ENCODE assay signal across 8 cellular contexts in the genomic region with DNA sequence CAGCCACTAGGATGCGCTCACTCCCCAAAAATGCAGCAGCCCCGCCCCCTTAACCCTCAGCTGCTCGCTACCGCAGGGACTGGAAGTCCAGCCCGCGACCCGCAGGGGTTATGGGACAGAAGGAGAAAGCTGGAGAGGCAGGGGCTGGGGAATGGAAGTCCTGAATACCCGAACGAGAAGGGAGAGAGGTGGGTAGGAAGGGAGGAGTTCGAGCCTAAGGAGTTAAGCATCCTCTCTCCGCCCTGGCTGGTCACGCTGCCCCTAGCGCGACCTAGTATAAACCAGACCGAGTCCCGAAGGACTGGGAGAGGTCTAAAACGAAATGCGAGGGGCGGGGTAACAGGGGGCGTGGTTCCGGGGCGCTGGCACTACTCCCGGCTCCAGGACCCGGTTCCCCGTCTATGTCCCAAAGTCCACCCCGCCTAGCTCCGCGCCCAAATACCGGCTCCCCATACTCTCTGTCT. TPM values are rescaled to one million over a fixed set of nuclear protein-coding genes. Genes with fewer than 3 reads are reported as not detected.
A peak's percentile ranks its signal among the peaks of the same experiment; 100 is the strongest.
DNase-seq lines count a peak whose midpoint lies in the region; TF ChIP-seq lines count a peak whose summit lies in the region.

No MANE protein-coding gene starts in this region.

- peaks cover 29% of the 10 kb centered on the region for H3K79me2 ChIP-seq in neural progenitor cell (ENCODE audit: low read depth)

- H3K36me3 ChIP-seq in neural progenitor cell, result peaks cover 5% of the 10 kb centered on the region
- H3K36me3 ChIP-seq in stomach, result peaks cover 46 to 74% (median 68%) of the 10 kb centered on the region in 4 donors

- peaks cover 49% of the 10 kb centered on the region for H3K4me1 Mint-ChIP-seq in neural progenitor cell

- peak overlapping the region; percentile 86 for H3K4me2 ChIP-seq in neural progenitor cell

- no peak for TF ChIP-seq POLR2A in stomach (IDR thresholded peaks at IDR 0.05)

- H3K27me3 ChIP-seq in neural progenitor cell (no peaks in the 10 kb centered on the region), stomach (no peaks in the 10 kb centered on the region)

- peak overlapping the region; percentile 95 for H3K27ac Mint-ChIP-seq in neural progenitor cell

- H3F3A ChIP-seq in neural progenitor cell (ENCODE audit: low read depth), result peaks cover 61% of the 10 kb centered on the region

- TF ChIP-seq CTCF in neural progenitor cell (IDR thresholded peaks at IDR 0.05) (peak; percentile 88), stomach (IDR thresholded peaks at IDR 0.05) (peak in 3 of 7 experiments; percentile 6 to 72 (median 26))

- peaks cover 8% of the 10 kb centered on the region for H3K27me3 Mint-ChIP-seq in neural progenitor cell (ENCODE audit: insufficient read depth, low read depth)

- H3K27ac ChIP-seq in neural progenitor cell (peak overlapping the region; percentile 59), stomach (peak overlapping the region; percentile 93 to 96 (median 95))

- H3K4me1 ChIP-seq in neural progenitor cell (peaks cover 11% of the 10 kb centered on the region), stomach (peaks cover 36 to 81% (median 54%) of the 10 kb centered on the region in 4 donors)

- 0 to 1% (median 1%) methylated on average over 21 to 29 of the region's 29 CpGs for WGBS in stomach, 5 donors

- peak overlapping the region; percentile 99 for H3K4me3 Mint-ChIP-seq in neural progenitor cell

- peak overlapping the region; percentile 99 for H3K4me3 ChIP-seq in neural progenitor cell
- H3K4me3 ChIP-seq in stomach, result peak overlapping the region; percentile 61 to 91 (median 82)

- peaks cover 34% of the 10 kb centered on the region for H4K20me1 ChIP-seq in neural progenitor cell (ENCODE audit: low read depth)

- peak overlapping the region; percentile 48 for H3K9ac ChIP-seq in neural progenitor cell

- H2AFZ ChIP-seq in neural progenitor cell (replicated peaks), result peak overlapping the region; percentile 70

- peaks cover 50% of the 10 kb centered on the region for H3K36me3 Mint-ChIP-seq in neural progenitor cell

- no peak for TF ChIP-seq EP300 in stomach (IDR thresholded peaks at IDR 0.05)

- H3K9me3 ChIP-seq in neural progenitor cell (ENCODE audit: low read depth) (no peaks in the 10 kb centered on the region), stomach (no peaks in the 10 kb centered on the region)

- DNase-seq in NCI-H446 (lab: John Stamatoyannopoulos, UW) (peak; percentile 25 to 68), NCI-H446 treated with DMSO at 0.1 percent for 48 hours (lab: John Stamatoyannopoulos, UW) (no peak), HT1080 (ENCODE audit: low read depth) (peak; percentile 82), RPMI8226 (peak; percentile 81), foreskin melanocyte (peak; percentile 88), neural progenitor cell (ENCODE audit: low spot score) (peak; percentile 97), stomach (peak; percentile 92)
- DNase-seq in activated naive CD4-positive, alpha-beta T cell treated with Interleukin-2 at 50 U/mL for 16 hours, result peak; percentile 80

- intact Hi-C loops in stomach (cut with DNase I; ENCODE audit: low total_unique reads), result no loop called here

- no peaks in the 10 kb centered on the region for H3K9me3 Mint-ChIP-seq in neural progenitor cell

RNA-seq across cellular contexts. Expression of gene DDAH2, which starts 0.4 kb away (rescaled TPM):
- 36.0 and 36.2 TPM in 2 replicates for total RNA-seq in HT1080 (2014; rRNA removed; shearing (Covaris generic))
- polyA plus RNA-seq in HT1080 (2015; cell fraction: cytosol; rRNA removed), result 27.0 and 28.8 TPM in 2 replicates
- polyA plus RNA-seq in HT1080 (2015; cell fraction: nucleus; rRNA removed), result 39.8 and 42.5 TPM in 2 replicates
- total RNA-seq in neural progenitor cell (ENCODE audit: low replicate concordance) (94.3 and 202 TPM in 2 replicates), stomach (100 to 1,000 TPM in 2 of 5 donors, 10 to 100 TPM in 3; 33.3 to 133 (median 76.1) TPM)
- polyA plus RNA-seq in stomach, result 10 to 100 TPM; 52.9 to 73.7 (median 57.9) TPM

RNA-seq across cellular contexts. Expression of gene MPIG6B, which starts 6.4 kb away (rescaled TPM):
- total RNA-seq in HT1080 (2014; rRNA removed; shearing (Covaris generic)), result not detected in 2 replicates
- polyA plus RNA-seq in HT1080 (2015; cell fraction: cytosol; rRNA removed), result not detected in 2 replicates
- not detected in 2 replicates for polyA plus RNA-seq in HT1080 (2015; cell fraction: nucleus; rRNA removed)
- total RNA-seq in neural progenitor cell (ENCODE audit: low replicate concordance), result not detected in 2 replicates
- total RNA-seq in stomach, result not detected
- under 1 TPM in 1 of 3 donors, not detected in 2; 0.10 TPM for polyA plus RNA-seq in stomach

RNA-seq across cellular contexts. Expression of gene CLIC1, which starts 6.8 kb away (rescaled TPM):
- total RNA-seq in HT1080 (2014; rRNA removed; shearing (Covaris generic)), result 1,383 and 1,400 TPM in 2 replicates
- 722 and 789 TPM in 2 replicates for polyA plus RNA-seq in HT1080 (2015; cell fraction: cytosol; rRNA removed)
- 539 and 564 TPM in 2 replicates for polyA plus RNA-seq in HT1080 (2015; cell fraction: nucleus; rRNA removed)
- total RNA-seq in neural progenitor cell (ENCODE audit: low replicate concordance) (234 and 307 TPM in 2 replicates), stomach (100 to 1,000 TPM in 4 of 5 donors, 10 to 100 TPM in 1; 33.8 to 381 (median 117) TPM)
- 100 to 1,000 TPM; 331 to 597 (median 348) TPM for polyA plus RNA-seq in stomach

RNA-seq across cellular contexts. Expression of gene LY6G6C, which starts 8.0 kb away (rescaled TPM):
- not detected in 2 replicates for total RNA-seq in HT1080 (2014; rRNA removed; shearing (Covaris generic))
- polyA plus RNA-seq in HT1080 (2015; cell fraction: cytosol; rRNA removed), result not detected in 2 replicates
- polyA plus RNA-seq in HT1080 (2015; cell fraction: nucleus; rRNA removed), result 0.28 TPM in 1 of 2 replicates, not detected in the other
- not detected in 2 replicates for total RNA-seq in neural progenitor cell (ENCODE audit: low replicate concordance)
- total RNA-seq in stomach, result not detected
- under 1 TPM in 1 of 3 donors, not detected in 2; 0.90 TPM for polyA plus RNA-seq in stomach

RNA-seq across cellular contexts. Expression of gene MSH5, which starts 10.3 kb away (rescaled TPM):
- total RNA-seq in HT1080 (2014; rRNA removed; shearing (Covaris generic)), result 9.5 and 10.2 TPM in 2 replicates
- polyA plus RNA-seq in HT1080 (2015; cell fraction: cytosol; rRNA removed), result 6.3 and 6.8 TPM in 2 replicates
- 117 and 128 TPM in 2 replicates for polyA plus RNA-seq in HT1080 (2015; cell fraction: nucleus; rRNA removed)
- total RNA-seq in neural progenitor cell (ENCODE audit: low replicate concordance) (45.5 and 50.9 TPM in 2 replicates), stomach (10 to 100 TPM in 4 of 5 donors, 1 to 10 TPM in 1; 4.1 to 66.4 (median 21.4) TPM)
- 1 to 10 TPM; 2.9 to 9.3 (median 3.2) TPM for polyA plus RNA-seq in stomach
